In genomic region chr1:230849451-230850194, GRCh38 we compare ENCODE assay signal across 10 cellular contexts. TPM values are rescaled to one million over a fixed set of nuclear protein-coding genes. Genes with fewer than 3 reads are reported as not detected.
A peak's percentile ranks its signal among the peaks of the same experiment; 100 is the strongest.
DNase-seq lines count a peak whose midpoint lies in the region; ATAC-seq, FAIRE-seq and TF ChIP-seq lines count a peak whose summit lies in the region.
"Had no signal": no experiment of that assay in that cellular context is flagged by ENCODE, and none has a peak within 500 bp of the region (broad histone marks: within the 10 kb centered on the region; RNA-seq: fewer than 3 reads in every experiment).

No MANE protein-coding gene starts in this region.

- no peak overlapping the region for H2AFZ ChIP-seq in fibroblast of lung (ENCODE audit: low read length)

- H3K9ac ChIP-seq in fibroblast of lung (ENCODE audit: insufficient read depth, low read length) = peak overlapping the region; percentile 38

- H3K27ac Mint-ChIP-seq in activated naive CD4-positive, alpha-beta T cell treated with anti-CD3 and anti-CD28 coated beads, Interleukin-2, amount 50 U/mL, for 72 hours = peak overlapping the region in 1 of 2 donors; percentile 26

- peaks cover 5 to 17% of the 10 kb centered on the region in 2 donors for H3K36me3 Mint-ChIP-seq in activated naive CD4-positive, alpha-beta T cell treated with anti-CD3 and anti-CD28 coated beads, Interleukin-2, amount 50 U/mL, for 72 hours

- POLR2A ChIA-PET in Panc1 (lab: Charles Lee) = no interaction called here

- no peak for TF ChIP-seq POLR2A in ovary (IDR thresholded peaks at IDR 0.05)

- in situ Hi-C loops in Panc1 (cut with HindIII; ENCODE audit: low pct_unique_long_range_greater_than_20kb, low sequenced_read_pairs) = no loop called here

- BruUV-seq in Panc1 (replicated peaks; lab: Mats Ljungman, UMichigan) = no TSS peak

- peak; percentile 79 for ATAC-seq in Panc1
- ATAC-seq in activated naive CD4-positive, alpha-beta T cell treated with anti-CD3 and anti-CD28 coated beads, Interleukin-2, amount 50 U/mL, for 72 hours = no peak

- H4K20me1 ChIP-seq in fibroblast of lung (ENCODE audit: control insufficient read depth, extremely low read depth, insufficient read depth, low read length) = no peaks in the 10 kb centered on the region

- 9 to 18% (median 9%) methylated on average over 13 of the region's 13 CpGs for WGBS in ovary, 3 donors

- FAIRE-seq in D721Med (lab: Jason Lieb, UNC) = no peak
- FAIRE-seq: TTC549 had no signal

- no peak for TF ChIP-seq EP300 in ovary (IDR thresholded peaks at IDR 0.05)

- CTCF ChIA-PET in Panc1 (lab: Charles Lee) = no interaction called here

- peaks cover 17% of the 10 kb centered on the region for H3K79me2 ChIP-seq in fibroblast of lung (ENCODE audit: control insufficient read depth, insufficient read depth, low read length)

- no peaks in the 10 kb centered on the region for H3K27me3 ChIP-seq in Panc1 (ENCODE audit: control insufficient read depth, insufficient read depth, low read length)
- no peaks in the 10 kb centered on the region for H3K27me3 ChIP-seq in fibroblast of lung (ENCODE audit: control insufficient read depth, insufficient read depth, low read length)
- no peaks in the 10 kb centered on the region for H3K27me3 ChIP-seq in ovary

- H3K4me2 ChIP-seq in fibroblast of lung (ENCODE audit: extremely low read depth, insufficient read depth, low read length) = peak overlapping the region; percentile 77

- H3K36me3 ChIP-seq in Panc1 (ENCODE audit: control insufficient read depth, insufficient read depth, low read length) = no peaks in the 10 kb centered on the region
- peaks cover 5% of the 10 kb centered on the region for H3K36me3 ChIP-seq in fibroblast of lung (ENCODE audit: control insufficient read depth, insufficient read depth, low read length)
- H3K36me3 ChIP-seq in ovary = no peaks in the 10 kb centered on the region

- intact Hi-C loops in Panc1 (cut with micrococcal nuclease; ENCODE audit: unreplicated experiment) = no loop called here
- intact Hi-C loops in ovary (cut with DNase I) = no loop called here

- peaks cover 0 to 4% of the 10 kb centered on the region in 2 donors for H3K9me3 Mint-ChIP-seq in activated naive CD4-positive, alpha-beta T cell treated with anti-CD3 and anti-CD28 coated beads, Interleukin-2, amount 50 U/mL, for 72 hours

- TF ChIP-seq CTCF in AG09309 (IDR thresholded peaks at IDR 0.05; ENCODE audit: control insufficient read depth, insufficient read depth, low read depth, low read length, missing control alignments) (no peak), Panc1 (IDR thresholded peaks at IDR 0.05) (no peak), fibroblast of lung (conservative IDR thresholded peaks at IDR 0.05 in 1 of 2, IDR thresholded peaks at IDR 0.05 in 1 of 2; ENCODE audit: low read depth in 1 of 2, low read length in 2 of 2) (no peak), ovary (IDR thresholded peaks at IDR 0.05) (no peak), D721Med (IDR thresholded peaks at IDR 0.05; ENCODE audit: insufficient read depth, missing control alignments) (no peak)

- DNase-seq in AG09309 (ENCODE audit: low read depth) (peak; percentile 85), Panc1 (ENCODE audit: low read depth, low spot score) (no peak), fibroblast of lung (ENCODE audit: low read depth in 2 of 2) (peak; percentile 93 to 98), ovary (peak; percentile 65 to 80 (median 73)), SK-N-DZ (ENCODE audit: low spot score) (no peak), D721Med (ENCODE audit: insufficient read length, low spot score) (no peak), SIG-M5 treated with dmso at 0.1 percent for 504 hours (lab: John Stamatoyannopoulos, UW; ENCODE audit: unreplicated experiment) (no peak)
- DNase-seq in activated naive CD4-positive, alpha-beta T cell treated with anti-CD3 and anti-CD28 coated beads, Interleukin-2, amount 50 U/mL, for 72 hours (ENCODE audit: low spot score in 2 of 2) = no peak
- DNase-seq: DND-41 had no signal

- H3K4me1 ChIP-seq in Panc1 (ENCODE audit: control insufficient read depth, insufficient read depth, low read length) = peaks cover 26% of the 10 kb centered on the region
- peaks cover 23% of the 10 kb centered on the region for H3K4me1 ChIP-seq in fibroblast of lung (ENCODE audit: control insufficient read depth, extremely low read depth, insufficient read depth, low read length)
- peaks cover 29% of the 10 kb centered on the region for H3K4me1 ChIP-seq in ovary (ENCODE audit: insufficient read depth)

- no peak overlapping the region for H3K4me3 ChIP-seq in AG09309 (ENCODE audit: control insufficient read depth, low read depth, low read length)
- 0 out of 4 replicates have a peak overlapping the region, but pooled peaks of 1 of the 2 experiments have one; percentile 8 for H3K4me3 ChIP-seq in Panc1 (ENCODE audit: low read depth in 2 of 2, low read length in 2 of 2)
- H3K4me3 ChIP-seq in fibroblast of lung (replicated peaks in 1 of 4; ENCODE audit: control extremely low read depth in 1 of 4, insufficient read depth in 1 of 4, low read depth in 3 of 4, low read length in 4 of 4) = no peak overlapping the region
- H3K4me3 ChIP-seq in ovary = no peak overlapping the region

- H3K27ac ChIP-seq in Panc1 (ENCODE audit: low read length) (peak overlapping the region; percentile 48), fibroblast of lung (ENCODE audit: insufficient read depth, low read length) (peak overlapping the region; percentile 78), ovary (peak overlapping the region; percentile 11 to 69)

- peaks cover 8% of the 10 kb centered on the region; the same call in 1 of the 2 replicates for H3K9me3 ChIP-seq in Panc1 (ENCODE audit: control insufficient read depth, insufficient read depth, low read depth, low read length)
- H3K9me3 ChIP-seq in fibroblast of lung (ENCODE audit: control insufficient read depth, insufficient read depth, low read depth, low read length) = no peaks in the 10 kb centered on the region
- no peaks in the 10 kb centered on the region for H3K9me3 ChIP-seq in ovary

RNA-seq across cellular contexts. Expression of gene C1orf198, which starts 18.7 kb away (rescaled TPM):
- total RNA-seq in Panc1 (2021; ENCODE audit: unreplicated experiment) = 33.6 TPM
- polyA plus RNA-seq in Panc1 (2012; ENCODE audit: insufficient read length) = 20.9 TPM
- 39.5 and 57.8 TPM in 2 replicates for total RNA-seq in fibroblast of lung
- 90.1 and 215 TPM in 2 replicates for polyA plus RNA-seq in fibroblast of lung
- polyA plus RNA-seq in fibroblast of lung (2012) = 52.7 and 112 TPM in 2 replicates
- polyA minus RNA-seq in fibroblast of lung (ENCODE audit: low replicate concordance) = 66.4 and 162 TPM in 2 replicates
- 10 to 100 TPM; 36.7 to 60.8 (median 43.4) TPM for total RNA-seq in ovary
- polyA plus RNA-seq in ovary = 10 to 100 TPM; 34.0 to 58.3 TPM
- polyA plus RNA-seq in SK-N-DZ (2014; cell fraction: cytosol; rRNA removed) = 37.6 and 38.9 TPM in 2 replicates
- 16.2 and 17.6 TPM in 2 replicates for polyA plus RNA-seq in SK-N-DZ (2014; cell fraction: nucleus; rRNA removed)
- total RNA-seq in activated naive CD4-positive, alpha-beta T cell treated with anti-CD3 and anti-CD28 coated beads, Interleukin-2, amount 50 U/mL, for 72 hours = 1 to 10 TPM; 5.4 to 8.8 TPM

Comparison
In these comparisons a context has a peak if more than half of its experiments do, and no peak if none do; other contexts are left out.
1. DNase-seq: peak in AG09309 (single experiment), fibroblast of lung (2 of 2) and ovary (5 of 5); none in Panc1 (single experiment), SK-N-DZ (single experiment), D721Med (single experiment), SIG-M5 treated with dmso at 0.1 percent for 504 hours (single experiment) and activated naive CD4-positive, alpha-beta T cell treated with anti-CD3 and anti-CD28 coated beads, Interleukin-2, amount 50 U/mL, for 72 hours (0 of 2).
2. Peak in every context shown above with its lines, with median percentiles within 50 percentile points of each other: H3K27ac ChIP-seq.